Comparison of ENCODE assay signal across 23 cellular contexts in genomic region chr6:155939253-155939652, GRCh38.
DNase-seq lines count a peak whose midpoint lies in the region; ATAC-seq and FAIRE-seq lines count a peak whose summit lies in the region.
"Had no signal": no experiment of that assay in that cellular context is flagged by ENCODE, and none has a peak within 500 bp of the region (broad histone marks: within the 10 kb centered on the region; RNA-seq: fewer than 3 reads in every experiment).

No MANE protein-coding gene starts in this region.

- ATAC-seq in GM18870 (IDR thresholded peaks at IDR 0.05; ENCODE audit: unreplicated experiment) (no peak), HG02798 (IDR thresholded peaks at IDR 0.05; ENCODE audit: poor library complexity, unreplicated experiment) (no peak)
- ATAC-seq: gastroesophageal sphincter; psoas muscle; stimulated activated effector memory CD8-positive, alpha-beta T cell treated with anti-CD3 and anti-CD28 coated beads, Interleukin-12 subunit alpha, Interleukin-12 subunit beta, amount 100 ng/mL, for 72 hours had no signal

- DNase-seq in COR-L47 (lab: John Stamatoyannopoulos, UW), result peak; percentile 17
- DNase-seq in NCI-H1417 (lab: John Stamatoyannopoulos, UW), result peak in 2 of 3 experiments; percentile 47 to 89
- no peak for DNase-seq in RCC 7860 (ENCODE audit: low spot score)
- DNase-seq in kidney tubule cell (ENCODE audit: low spot score), result peak; percentile 93
- DNase-seq in dermis blood vessel endothelial cell, result no peak
- DNase-seq in activated CD4-positive, alpha-beta T cell treated with anti-CD3 and anti-CD28 coated beads, Interleukin-2, amount 50 U/mL, for 48 hours, result no peak
- DNase-seq: activated CD4-positive, alpha-beta T cell treated with anti-CD3 and anti-CD28 coated beads, Interleukin-2, amount 10 ng/mL, durations not matched to agents 7 days and 5 days; activated naive CD4-positive, alpha-beta T cell treated with anti-CD3 and anti-CD28 coated beads, Interleukin-2, amount 10 ng/mL, durations not matched to agents 7 days and 5 days; Caco-2; islet precursor cell; mammary epithelial cell; NCI-H524 treated with DMSO at 0.1 percent for 48 hours; OCI-M1; psoas muscle; stimulated activated CD4-positive, alpha-beta T cell treated with anti-CD3 and anti-CD28 coated beads, Interleukin-2, amount 100 ng/mL, for 24 hours; T-helper 9 cell; WERI-Rb-1 had no signal

- FAIRE-seq in RCC 7860 (lab: Jason Lieb, UNC), result peak; percentile 52
- FAIRE-seq: GM12892, urothelium cell line had no signal

Comparison
In these comparisons a context has a peak if more than half of its experiments do, and no peak if none do; other contexts are left out.
1. DNase-seq: peak in COR-L47 (single experiment), NCI-H1417 (2 of 3) and kidney tubule cell (single experiment); none in RCC 7860 (single experiment), dermis blood vessel endothelial cell (single experiment) and activated CD4-positive, alpha-beta T cell treated with anti-CD3 and anti-CD28 coated beads, Interleukin-2, amount 50 U/mL, for 48 hours (0 of 2).